In the genomic region with DNA sequence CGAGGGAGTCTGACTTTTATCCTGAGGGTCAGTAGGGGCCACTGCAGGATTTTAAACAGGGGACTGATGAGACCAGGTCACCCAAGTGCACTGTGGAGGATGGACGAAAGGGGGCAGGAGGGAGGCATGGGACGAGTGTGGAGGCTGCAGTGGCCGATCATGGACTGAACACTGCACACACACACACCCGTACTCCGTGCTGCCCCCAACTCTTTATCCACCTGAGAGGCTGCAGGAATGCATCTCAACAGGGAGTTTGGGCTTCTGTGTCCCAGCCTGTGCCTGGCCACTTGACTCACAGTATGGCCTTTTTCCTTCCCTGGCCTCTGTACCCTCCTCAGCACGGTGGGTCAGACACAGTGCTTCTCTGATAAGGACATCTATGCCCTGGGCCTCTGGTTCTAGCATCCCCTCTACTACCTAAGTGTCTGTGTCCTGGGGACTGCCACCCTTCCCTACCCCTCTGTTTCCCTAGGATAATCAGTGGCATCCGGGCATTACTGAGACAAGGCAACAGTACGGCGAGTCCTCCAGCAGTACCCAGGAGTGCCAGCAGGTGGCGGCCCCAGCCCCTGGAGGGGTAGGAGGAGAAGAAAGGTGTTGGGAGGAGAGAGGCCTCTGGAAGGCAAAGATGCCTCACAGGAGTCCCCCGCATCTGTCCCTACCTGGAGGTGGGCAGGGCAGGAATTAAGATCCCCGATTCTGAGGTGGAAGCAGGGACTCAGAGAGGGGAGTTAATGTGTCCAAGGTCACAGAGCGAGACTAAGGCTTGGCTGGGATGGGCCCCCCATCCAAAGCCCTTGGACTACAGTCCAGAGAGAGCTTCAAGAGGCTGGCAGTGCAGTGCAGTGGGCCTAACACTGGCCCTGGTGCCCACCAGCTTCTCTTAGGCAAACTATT, we compare ENCODE assay signal across 8 cellular contexts. TPM values are rescaled to one million over a fixed set of nuclear protein-coding genes. Genes with fewer than 3 reads are reported as not detected.
DNase-seq lines count a peak whose midpoint lies in the region; ATAC-seq and TF ChIP-seq lines count a peak whose summit lies in the region.

No MANE protein-coding gene starts in this region.

- ATAC-seq in GM18511 (IDR thresholded peaks at IDR 0.05; ENCODE audit: unreplicated experiment) (peak; percentile 79), HG03135 (IDR thresholded peaks at IDR 0.05; ENCODE audit: unreplicated experiment) (peak; percentile 68)

- peaks cover 0 to 5% (median 0%) of the 10 kb centered on the region in 45 donors for H3K27me3 ChIP-seq in dorsolateral prefrontal cortex

- H3K27ac ChIP-seq in dorsolateral prefrontal cortex: peak overlapping the region in 42 of 59 donors; percentile 6 to 95 (median 64)

- H3K4me3 ChIP-seq in dorsolateral prefrontal cortex: no peak overlapping the region

- TF ChIP-seq CTCF in dorsolateral prefrontal cortex (IDR thresholded peaks at IDR 0.05 in 54 of 56, conservative IDR thresholded peaks at IDR 0.05 in 2 of 56; ENCODE audit: low read depth in 1 of 56, partially characterized antibody in 56 of 56): peak; percentile 51 to 91 (median 84)

- intact Hi-C loops in dorsolateral prefrontal cortex (cut with DNase I): loop anchor here (1.0 to 5.0 kb wide), 2 partner anchors 56 to 57 kb away; no protein-coding TSS in a partner anchor

- DNase-seq in 8988T (peak; percentile 94), NCI-H526 (lab: John Stamatoyannopoulos, UW) (peak; percentile 72 to 83), dorsolateral prefrontal cortex (peak; percentile 68 to 92 (median 84)), medulla oblongata (ENCODE audit: extremely low spot score) (peak; percentile 65)
- DNase-seq in activated CD4-positive, alpha-beta T cell treated with anti-CD3 and anti-CD28 coated beads, Interleukin-2, amount 50 U/mL, for 48 hours: peak; percentile 86 to 88
- peak; percentile 72 for DNase-seq in stimulated activated CD8-positive, alpha-beta memory T cell treated with anti-CD3 and anti-CD28 coated beads, Interleukin-15, amount 100 ng/mL, for 24 hours (ENCODE audit: low read depth)

RNA-seq across cellular contexts. Expression of gene CDX1, which starts 5.1 kb away (rescaled TPM):
- total RNA-seq in dorsolateral prefrontal cortex: under 1 TPM in 33 of 120 experiments, not detected in 87; 0.23 to 0.90 (median 0.48) TPM

RNA-seq across cellular contexts. Expression of gene PDGFRB, which starts 5.8 kb away (rescaled TPM):
- total RNA-seq in dorsolateral prefrontal cortex: 100 to 1,000 TPM in 13 of 120 experiments, 10 to 100 TPM in 107; 34.7 to 209 (median 68.0) TPM

RNA-seq across cellular contexts. Expression of gene SLC6A7, which starts 28.4 kb away (rescaled TPM):
- 10 to 100 TPM; 11.5 to 82.1 (median 47.8) TPM for total RNA-seq in dorsolateral prefrontal cortex
